8 cellular contexts compared by ENCODE assay signal in genomic region chr9:99905833-99906402, GRCh38. TPM values are rescaled to one million over a fixed set of nuclear protein-coding genes. Genes with fewer than 3 reads are reported as not detected.
DNase-seq lines count a peak whose midpoint lies in the region; ATAC-seq and TF ChIP-seq lines count a peak whose summit lies in the region.

No MANE protein-coding gene starts in this region.

- peak overlapping the region; percentile 29 for H3K9ac ChIP-seq in rectal smooth muscle tissue (ENCODE audit: low read length)

- H3K9me3 ChIP-seq in AG04450 (ENCODE audit: control insufficient read depth, insufficient read depth, low read length) (no peaks in the 10 kb centered on the region; the same call in 1 of the 2 replicates), RWPE2 (ENCODE audit: severe bottlenecking) (no peaks in the 10 kb centered on the region)

- H3K27ac ChIP-seq in AG04450 (ENCODE audit: low read depth, low read length) (no peak overlapping the region), RWPE2 (ENCODE audit: poor library complexity, severe bottlenecking) (peak overlapping the region; percentile 51), rectal smooth muscle tissue (ENCODE audit: low read depth, low read length) (peak overlapping the region; percentile 94)

- CTCF ChIA-PET in AG04450 (lab: Charles Lee), result interaction anchor here (1.2 to 1.6 kb wide), 2 partner anchors 9 to 42 kb away, joined by 3 read pairs; no protein-coding TSS in a partner anchor

- POLR2A ChIA-PET in AG04450 (lab: Yijun Ruan, JAX), result no interaction called here

- H3K4me1 ChIP-seq in RWPE2 (ENCODE audit: insufficient read depth, poor library complexity, severe bottlenecking) (peaks cover 12% of the 10 kb centered on the region), rectal smooth muscle tissue (ENCODE audit: control insufficient read depth, insufficient read depth, low read length) (peaks cover 4% of the 10 kb centered on the region)

- H3K27me3 ChIP-seq in AG04450 (ENCODE audit: control insufficient read depth, insufficient read depth, low read length) (peaks cover 8% of the 10 kb centered on the region), RWPE2 (ENCODE audit: insufficient read depth, poor library complexity, severe bottlenecking) (no peaks in the 10 kb centered on the region), rectal smooth muscle tissue (ENCODE audit: control insufficient read depth, insufficient read depth, low read length) (no peaks in the 10 kb centered on the region)

- TF ChIP-seq CTCF in AG04450 (IDR thresholded peaks at IDR 0.05; ENCODE audit: low read depth, low read length) (no peak), RWPE2 (IDR thresholded peaks at IDR 0.05; ENCODE audit: poor library complexity, severe bottlenecking) (no peak), fibroblast of pulmonary artery (IDR thresholded peaks at IDR 0.05; ENCODE audit: low read length, missing control alignments) (no peak), GM20000 (IDR thresholded peaks at IDR 0.05; ENCODE audit: extremely low read depth, missing control alignments) (no peak)

- DNase-seq in AG04450 (ENCODE audit: low read depth, low spot score), result no peak
- no peak for DNase-seq in RWPE2 (ENCODE audit: low spot score)
- DNase-seq in fibroblast of pulmonary artery (ENCODE audit: low read depth), result peak; percentile 9
- DNase-seq in AG08396 (ENCODE audit: low spot score), result no peak
- DNase-seq in GM20000 (ENCODE audit: low spot score), result no peak

- ATAC-seq in GM21381 (IDR thresholded peaks at IDR 0.05; ENCODE audit: unreplicated experiment) (peak; percentile 2), RWPE2 (ENCODE audit: low read depth) (no peak), GM18519 (IDR thresholded peaks at IDR 0.05; ENCODE audit: low FRiP score, unreplicated experiment) (no peak)

- H3K4me3 ChIP-seq in AG04450 (ENCODE audit: low read depth, low read length) (peak overlapping the region; percentile 92), RWPE2 (ENCODE audit: severe bottlenecking) (peak overlapping the region; percentile 99), fibroblast of pulmonary artery (replicated peaks; ENCODE audit: low read depth, low read length) (peak overlapping the region; percentile 87), rectal smooth muscle tissue (ENCODE audit: low read length) (peak overlapping the region; percentile 82)

- H3K36me3 ChIP-seq in RWPE2 (ENCODE audit: low read depth) (no peaks in the 10 kb centered on the region; the same call in 1 of the 2 replicates), rectal smooth muscle tissue (ENCODE audit: control insufficient read depth, insufficient read depth, low read length) (no peaks in the 10 kb centered on the region)

RNA-seq across cellular contexts. Expression of gene STX17, which starts 0.5 kb away (rescaled TPM):
- polyA plus RNA-seq in AG04450 (2011; rRNA removed), result 11.9 and 16.7 TPM in 2 replicates
- 13.2 and 16.4 TPM in 2 replicates for polyA minus RNA-seq in AG04450 (2011; rRNA and poly(A)+ RNA removed)
